In genomic region chr10:44020322-44021111, GRCh38 we compare ENCODE assay signal across 14 cellular contexts.
A peak's percentile ranks its signal among the peaks of the same experiment; 100 is the strongest.
DNase-seq lines count a peak whose midpoint lies in the region; ATAC-seq and TF ChIP-seq lines count a peak whose summit lies in the region.
"Had no signal": no experiment of that assay in that cellular context is flagged by ENCODE, and none has a peak within 500 bp of the region (broad histone marks: within the 10 kb centered on the region; RNA-seq: fewer than 3 reads in every experiment).

No MANE protein-coding gene starts in this region.

- peak overlapping the region; percentile 26 to 63 (median 44) for H3K27ac Mint-ChIP-seq in nephron
- no peak overlapping the region for H3K27ac Mint-ChIP-seq in activated CD4-positive, alpha-beta T cell treated with anti-CD3 and anti-CD28 coated beads, Interleukin-2, amount 10 ng/mL, durations not matched to agents 24 days and 14 days
- no peak overlapping the region for H3K27ac Mint-ChIP-seq in activated naive CD4-positive, alpha-beta T cell treated with anti-CD3 and anti-CD28 coated beads, Interleukin-2, amount 50 U/mL, for 72 hours
- H3K27ac Mint-ChIP-seq: activated CD4-positive, alpha-beta T cell treated with anti-CD3 and anti-CD28 coated beads for 36 hours had no signal

- ATAC-seq in GM18858 (IDR thresholded peaks at IDR 0.05; ENCODE audit: unreplicated experiment), result peak; percentile 46
- ATAC-seq in GM21717 (IDR thresholded peaks at IDR 0.05; ENCODE audit: unreplicated experiment), result peak; percentile 60
- peak; percentile 34 for ATAC-seq in HG03469 (IDR thresholded peaks at IDR 0.05; ENCODE audit: unreplicated experiment)
- no peak for ATAC-seq in activated naive CD4-positive, alpha-beta T cell treated with anti-CD3 and anti-CD28 coated beads, Interleukin-2, amount 50 U/mL, for 72 hours
- ATAC-seq: activated CD4-positive, alpha-beta T cell treated with anti-CD3 and anti-CD28 coated beads for 36 hours had no signal

- H3K4me3 Mint-ChIP-seq in nephron, result no peak overlapping the region
- H3K4me3 Mint-ChIP-seq in activated CD4-positive, alpha-beta T cell treated with anti-CD3 and anti-CD28 coated beads, Interleukin-2, amount 10 ng/mL, durations not matched to agents 24 days and 14 days, result no peak overlapping the region
- H3K4me3 Mint-ChIP-seq: activated CD4-positive, alpha-beta T cell treated with anti-CD3 and anti-CD28 coated beads for 36 hours had no signal

- intact Hi-C loops in activated CD4-positive, alpha-beta T cell treated with anti-CD3 and anti-CD28 coated beads, Interleukin-2, amount 10 ng/mL, durations not matched to agents 24 days and 14 days (cut with micrococcal nuclease), result no loop called here

- H3K36me3 Mint-ChIP-seq in nephron (ENCODE audit: low read depth), result no peaks in the 10 kb centered on the region
- no peaks in the 10 kb centered on the region for H3K36me3 Mint-ChIP-seq in activated CD4-positive, alpha-beta T cell treated with anti-CD3 and anti-CD28 coated beads, Interleukin-2, amount 10 ng/mL, durations not matched to agents 24 days and 14 days (ENCODE audit: low read depth)
- no peaks in the 10 kb centered on the region for H3K36me3 Mint-ChIP-seq in activated naive CD4-positive, alpha-beta T cell treated with anti-CD3 and anti-CD28 coated beads, Interleukin-2, amount 50 U/mL, for 72 hours

- peaks cover 76% of the 10 kb centered on the region for H3K4me1 Mint-ChIP-seq in nephron
- H3K4me1 Mint-ChIP-seq in activated CD4-positive, alpha-beta T cell treated with anti-CD3 and anti-CD28 coated beads, Interleukin-2, amount 10 ng/mL, durations not matched to agents 24 days and 14 days, result no peaks in the 10 kb centered on the region
- H3K4me1 Mint-ChIP-seq: activated CD4-positive, alpha-beta T cell treated with anti-CD3 and anti-CD28 coated beads for 36 hours had no signal

- H3K27me3 Mint-ChIP-seq in nephron (ENCODE audit: low read depth), result peaks cover 11% of the 10 kb centered on the region
- peaks cover 4% of the 10 kb centered on the region for H3K27me3 Mint-ChIP-seq in activated CD4-positive, alpha-beta T cell treated with anti-CD3 and anti-CD28 coated beads, Interleukin-2, amount 10 ng/mL, durations not matched to agents 24 days and 14 days

- no peak for DNase-seq in activated CD4-positive, alpha-beta T cell treated with anti-CD3 and anti-CD28 coated beads, Interleukin-2, amount 10 ng/mL, durations not matched to agents 24 days and 14 days
- no peak for DNase-seq in stimulated activated CD4-positive, alpha-beta T cell treated with anti-CD3 and anti-CD28 coated beads, Interleukin-15, amount 100 ng/mL, for 24 hours
- no peak for DNase-seq in activated naive CD4-positive, alpha-beta T cell treated with anti-CD3 and anti-CD28 coated beads, Interleukin-2, amount 50 U/mL, for 72 hours (ENCODE audit: low spot score in 2 of 2)
- DNase-seq in NCI-H82 treated with DMSO at 0.1 percent for 48 hours (lab: John Stamatoyannopoulos, UW; ENCODE audit: unreplicated experiment), result no peak
- DNase-seq: activated CD4-positive, alpha-beta T cell treated with anti-CD3 and anti-CD28 coated beads for 36 hours; activated effector memory CD4-positive, alpha-beta T cell treated with Interleukin-2 at 50 U/mL for 16 hours; NCI-H1417 treated with DMSO at 0.1 percent for 48 hours; SK-N-SH; spleen; stimulated activated CD8-positive, alpha-beta memory T cell treated with anti-CD3 and anti-CD28 coated beads, Interleukin-4, amount 100 ng/mL, for 48 hours had no signal

- peaks cover 12% of the 10 kb centered on the region for H3K9me3 Mint-ChIP-seq in nephron
- no peaks in the 10 kb centered on the region for H3K9me3 Mint-ChIP-seq in activated CD4-positive, alpha-beta T cell treated with anti-CD3 and anti-CD28 coated beads, Interleukin-2, amount 10 ng/mL, durations not matched to agents 24 days and 14 days
- H3K9me3 Mint-ChIP-seq in activated naive CD4-positive, alpha-beta T cell treated with anti-CD3 and anti-CD28 coated beads, Interleukin-2, amount 50 U/mL, for 72 hours, result no peaks in the 10 kb centered on the region

- TF ChIP-seq CTCF in nephron (IDR thresholded peaks at IDR 0.05; ENCODE audit: unreplicated experiment in 3 of 3), result no peak

Comparison
In these comparisons a context has a peak if more than half of its experiments do, and no peak if none do; other contexts are left out.
1. ATAC-seq: peak in GM18858 (single experiment), GM21717 (single experiment) and HG03469 (single experiment); none in activated naive CD4-positive, alpha-beta T cell treated with anti-CD3 and anti-CD28 coated beads, Interleukin-2, amount 50 U/mL, for 72 hours (0 of 2).
2. H3K27ac Mint-ChIP-seq: peak in nephron (3 of 3); none in activated CD4-positive, alpha-beta T cell treated with anti-CD3 and anti-CD28 coated beads, Interleukin-2, amount 10 ng/mL, durations not matched to agents 24 days and 14 days (single experiment) and activated naive CD4-positive, alpha-beta T cell treated with anti-CD3 and anti-CD28 coated beads, Interleukin-2, amount 50 U/mL, for 72 hours (0 of 2).